10 cellular contexts compared by ENCODE assay signal in the genomic region with DNA sequence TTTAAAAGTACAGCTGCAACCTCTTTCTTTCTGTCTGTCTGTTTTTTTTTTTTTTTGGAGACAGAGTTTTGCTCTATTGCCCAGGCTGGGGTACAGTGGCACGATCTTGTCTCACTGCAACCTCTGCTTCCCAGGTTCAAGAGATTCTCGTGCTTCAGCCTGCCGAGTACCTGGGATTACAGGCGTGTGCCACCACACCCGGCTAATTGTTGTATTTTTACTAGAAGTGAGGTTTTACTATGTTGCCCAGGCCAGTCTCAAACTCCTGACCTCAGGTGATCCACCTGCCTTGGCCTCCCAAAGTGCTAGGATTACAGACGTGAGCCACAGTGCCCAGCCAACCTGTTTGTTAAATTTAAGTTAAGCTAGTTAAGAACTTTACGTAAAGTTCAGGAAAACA. TPM values are rescaled to one million over a fixed set of nuclear protein-coding genes. Genes with fewer than 3 reads are reported as not detected.
A peak's percentile ranks its signal among the peaks of the same experiment; 100 is the strongest.
DNase-seq lines count a peak whose midpoint lies in the region; ATAC-seq and TF ChIP-seq lines count a peak whose summit lies in the region.
"Not testable (repeated sequence)": the region's sequence is repeated elsewhere in the genome, so short reads cannot be mapped to it uniquely, and the experiment has no call there.
"Had no signal": no experiment of that assay in that cellular context is flagged by ENCODE, and none has a peak within 500 bp of the region (broad histone marks: within the 10 kb centered on the region; RNA-seq: fewer than 3 reads in every experiment).

No MANE protein-coding gene starts in this region.

- not testable (repeated sequence) for TF ChIP-seq CTCF in VCaP (conservative IDR thresholded peaks at IDR 0.05); glutamatergic neuron (IDR thresholded peaks at IDR 0.05; ENCODE audit: partially characterized antibody, unreplicated experiment); right atrium auricular region (IDR thresholded peaks at IDR 0.05); lower lobe of right lung (IDR thresholded peaks at IDR 0.05); osteocyte (IDR thresholded peaks at IDR 0.05); tibial nerve (IDR thresholded peaks at IDR 0.05)

- 85 to 92% methylated on average over 7 of the region's 7 CpGs for WGBS in tibial nerve, 2 donors

- peaks cover 66 to 85% (median 83%) of the 10 kb centered on the region in 3 donors for H3K4me1 Mint-ChIP-seq in CD8-positive, alpha-beta memory T cell
- H3K4me1 Mint-ChIP-seq in glutamatergic neuron (ENCODE audit: low read depth, unreplicated experiment) (peaks cover 18% of the 10 kb centered on the region), osteocyte (ENCODE audit: unreplicated experiment) (peaks cover 61% of the 10 kb centered on the region)

- H3K9me3 Mint-ChIP-seq in CD8-positive, alpha-beta memory T cell; osteocyte (ENCODE audit: unreplicated experiment): not testable (repeated sequence)
- peaks cover 17% of the 10 kb centered on the region for H3K9me3 Mint-ChIP-seq in glutamatergic neuron (ENCODE audit: unreplicated experiment)

- intact Hi-C loops in lower lobe of right lung (cut with DNase I) = not testable (repeated sequence)

- not testable (repeated sequence) for TF ChIP-seq EP300 in tibial nerve (IDR thresholded peaks at IDR 0.05)

- H3K4me3 Mint-ChIP-seq in CD8-positive, alpha-beta memory T cell = peak overlapping the region in 3 of 7 donors; percentile 20 to 51 (median 23)
- peak overlapping the region; percentile 57 for H3K4me3 Mint-ChIP-seq in glutamatergic neuron (ENCODE audit: unreplicated experiment)
- not testable (repeated sequence) for H3K4me3 Mint-ChIP-seq in osteocyte (ENCODE audit: unreplicated experiment)

- not testable (repeated sequence) for DNase-seq in CD8-positive, alpha-beta memory T cell; glutamatergic neuron; right atrium auricular region (ENCODE audit: low spot score); lower lobe of right lung; osteocyte (ENCODE audit: extremely low spot score, unreplicated experiment); tibial nerve (ENCODE audit: low spot score in 2 of 2)

- H3K4me3 ChIP-seq in CD8-positive, alpha-beta memory T cell (ENCODE audit: low read length); right atrium auricular region; lower lobe of right lung; tibial nerve: not testable (repeated sequence)

- peak overlapping the region in 5 of 8 donors; percentile 9 to 85 (median 67) for H3K27ac Mint-ChIP-seq in CD8-positive, alpha-beta memory T cell
- H3K27ac Mint-ChIP-seq in glutamatergic neuron (ENCODE audit: unreplicated experiment) = not testable (repeated sequence)
- H3K27ac Mint-ChIP-seq in osteocyte (ENCODE audit: unreplicated experiment) = peak overlapping the region; percentile 79

- H3K27me3 Mint-ChIP-seq in CD8-positive, alpha-beta memory T cell; osteocyte (ENCODE audit: unreplicated experiment): not testable (repeated sequence)
- H3K27me3 Mint-ChIP-seq in glutamatergic neuron (ENCODE audit: unreplicated experiment) = peaks cover 22% of the 10 kb centered on the region

- not testable (repeated sequence) for H3K36me3 ChIP-seq in CD8-positive, alpha-beta memory T cell (ENCODE audit: insufficient read depth, low read length); right atrium auricular region; lower lobe of right lung
- H3K36me3 ChIP-seq in tibial nerve = peaks cover 0 to 17% (median 0%) of the 10 kb centered on the region in 3 donors

- peaks cover 21% of the 10 kb centered on the region for H3K4me1 ChIP-seq in CD8-positive, alpha-beta memory T cell (ENCODE audit: insufficient read depth, low read length)
- H3K4me1 ChIP-seq in right atrium auricular region (peaks cover 0 to 46% of the 10 kb centered on the region in 2 donors), lower lobe of right lung (peaks cover 54% of the 10 kb centered on the region), tibial nerve (peaks cover 0 to 59% (median 20%) of the 10 kb centered on the region in 4 donors)

- peaks cover 2 to 18% (median 13%) of the 10 kb centered on the region in 3 donors for H3K36me3 Mint-ChIP-seq in CD8-positive, alpha-beta memory T cell
- peaks cover 19% of the 10 kb centered on the region for H3K36me3 Mint-ChIP-seq in glutamatergic neuron (ENCODE audit: unreplicated experiment)
- not testable (repeated sequence) for H3K36me3 Mint-ChIP-seq in osteocyte (ENCODE audit: unreplicated experiment)

- POLR2A ChIA-PET in CD8-positive, alpha-beta memory T cell (lab: Charles Lee) = not testable (repeated sequence)

- H3K27ac ChIP-seq in CD8-positive, alpha-beta memory T cell (ENCODE audit: low read depth, low read length) = not testable (repeated sequence)
- peak overlapping the region; percentile 9; the same call in 1 of the 2 replicates for H3K27ac ChIP-seq in VCaP
- H3K27ac ChIP-seq in right atrium auricular region = peak overlapping the region; percentile 48 to 82
- peak overlapping the region; percentile 32 for H3K27ac ChIP-seq in lower lobe of right lung
- peak overlapping the region in 3 of 4 donors; percentile 64 to 81 (median 75) for H3K27ac ChIP-seq in tibial nerve

- CTCF ChIA-PET in CD8-positive, alpha-beta memory T cell (lab: Charles Lee) = not testable (repeated sequence)

- H3K27me3 ChIP-seq in CD8-positive, alpha-beta memory T cell (ENCODE audit: insufficient read depth, low read length, poor library complexity, severe bottlenecking); right atrium auricular region; lower lobe of right lung (ENCODE audit: low read depth); tibial nerve: not testable (repeated sequence)

- not testable (repeated sequence) for TF ChIP-seq POLR2A in tibial nerve (IDR thresholded peaks at IDR 0.05)

- not testable (repeated sequence) for H3K9me3 ChIP-seq in CD8-positive, alpha-beta memory T cell (ENCODE audit: low read length); right atrium auricular region; lower lobe of right lung; tibial nerve

- not testable (repeated sequence) for ATAC-seq in lower lobe of right lung

RNA-seq across cellular contexts. Expression of a gene that starts 2.5 kb away (rescaled TPM):
- 1 to 10 TPM; 2.4 TPM for total RNA-seq in CD8-positive, alpha-beta memory T cell
- 2.9 TPM for polyA plus RNA-seq in CD8-positive, alpha-beta memory T cell
- total RNA-seq in glutamatergic neuron (ENCODE audit: unreplicated experiment) (64.6 TPM), right atrium auricular region (10 to 100 TPM; 27.9 to 51.7 TPM), lower lobe of right lung (3.8 TPM), osteocyte (30.0 and 32.1 TPM in 2 replicates), tibial nerve (10 to 100 TPM in 1 of 4 donors, 1 to 10 TPM in 3; 3.9 to 11.7 (median 6.3) TPM)
- total RNA-seq: Calu3, Daoy, HepG2 had no signal
- polyA plus RNA-seq: HepG2 had no signal
